30 cellular contexts compared by ENCODE assay signal in the genomic region with DNA sequence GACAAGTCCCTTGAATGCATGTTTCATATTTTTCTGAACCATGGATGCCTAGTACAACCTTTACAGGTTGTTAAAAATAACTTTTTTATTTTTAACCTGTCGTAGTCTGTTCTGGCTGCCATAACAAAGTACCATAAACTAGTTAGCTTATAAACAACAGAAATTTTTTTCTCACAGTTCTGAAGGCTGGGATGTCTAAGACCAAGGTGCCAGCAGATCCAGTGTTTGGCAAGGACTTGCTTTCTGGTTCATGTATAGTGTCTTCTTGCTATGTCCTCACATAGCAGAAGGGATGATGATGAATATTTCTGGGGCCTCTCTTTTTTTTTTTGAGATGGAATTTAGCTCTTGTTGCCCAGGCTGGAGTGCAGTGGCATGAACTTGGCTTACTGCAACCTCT.
"Had no signal": no experiment of that assay in that cellular context is flagged by ENCODE, and none has a peak within 500 bp of the region (broad histone marks: within the 10 kb centered on the region; RNA-seq: fewer than 3 reads in every experiment).

No MANE protein-coding gene starts in this region.

- H3K27me3 ChIP-seq: brain microvascular endothelial cell, MG63, Peyer's patch had no signal

- DNase-seq: activated CD4-positive, alpha-beta T cell treated with anti-CD3 and anti-CD28 coated beads, Interleukin-2, amount 50 U/mL, for 4 hours; activated CD8-positive, alpha-beta T cell treated with anti-CD3 and anti-CD28 coated beads for 36 hours; activated effector memory CD4-positive, alpha-beta T cell treated with anti-CD3 and anti-CD28 coated beads, Interleukin-2, amount 50 U/mL, for 16 hours; activated naive CD4-positive, alpha-beta T cell; activated naive CD4-positive, alpha-beta T cell treated with anti-CD3 and anti-CD28 coated beads, Interleukin-2, amount 50 U/mL, for 16 hours; activated naive CD8-positive, alpha-beta T cell treated with anti-CD3 and anti-CD28 coated beads for 36 hours; activated T-cell treated with anti-CD3 and anti-CD28 coated beads, Interleukin-2, amount 50 U/mL, for 1 hour; activated T-cell treated with anti-CD3 and anti-CD28 coated beads, Interleukin-2, amount 50 U/mL, for 72 hours; amniotic stem cell; aorta; brain microvascular endothelial cell; Kasumi-1; KG1; MG63; NCI-H1048; NCI-H1105 treated with DMSO at 0.1 percent for 48 hours; NCI-H1436; NCI-H1694; NCI-H2029; NCI-H2107; NCI-H2171; NCI-H510A; NCI-H526; NCI-H748 treated with DMSO at 0.1 percent for 48 hours; NK-92 treated with Interleukin-12 subunit alpha and Interleukin-12 subunit beta, amount 100 ng/mL, for 24 hours; PC-3; Peyer's patch; RPMI8226; T1000 had no signal

- H3K4me1 ChIP-seq: Peyer's patch had no signal

- H3K4me3 ChIP-seq: MG63, Peyer's patch had no signal

- ATAC-seq: activated CD8-positive, alpha-beta T cell treated with anti-CD3 and anti-CD28 coated beads for 36 hours; activated T-cell treated with anti-CD3 and anti-CD28 coated beads, Interleukin-2, amount 50 U/mL, for 72 hours; activated T-helper 17 cell treated with anti-CD3 and anti-CD28 coated beads, Interleukin-2, amount 50 U/mL, for 72 hours; PC-3 had no signal

- H3K9me3 ChIP-seq: MG63, Peyer's patch had no signal

- H3K36me3 ChIP-seq: brain microvascular endothelial cell, MG63, Peyer's patch had no signal

- H3K27ac ChIP-seq: brain microvascular endothelial cell, Peyer's patch had no signal
